Comparison of ENCODE assay signal across 9 cellular contexts in the genomic region with DNA sequence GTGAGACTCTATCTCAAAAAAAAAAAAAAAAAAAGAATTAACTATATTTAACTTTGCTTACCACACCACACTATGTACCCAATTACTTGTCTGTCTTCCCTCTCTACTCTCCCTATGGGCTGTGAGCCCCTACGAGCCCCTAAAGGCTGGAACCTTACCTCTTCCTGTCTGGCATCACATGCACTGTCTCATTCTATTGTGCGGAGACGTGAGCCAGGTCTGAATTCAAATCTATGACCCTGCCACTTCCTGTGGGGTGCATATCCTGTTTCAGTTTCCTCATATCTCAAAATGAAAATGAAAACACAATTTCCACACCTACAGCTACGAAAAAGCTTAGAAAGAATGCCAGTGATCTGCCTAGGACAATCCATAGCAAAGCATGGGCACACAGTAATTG. TPM values are rescaled to one million over a fixed set of nuclear protein-coding genes. Genes with fewer than 3 reads are reported as not detected.
A peak's percentile ranks its signal among the peaks of the same experiment; 100 is the strongest.
DNase-seq lines count a peak whose midpoint lies in the region; ATAC-seq, FAIRE-seq and TF ChIP-seq lines count a peak whose summit lies in the region.
"Had no signal": no experiment of that assay in that cellular context is flagged by ENCODE, and none has a peak within 500 bp of the region (broad histone marks: within the 10 kb centered on the region; RNA-seq: fewer than 3 reads in every experiment).

No MANE protein-coding gene starts in this region.

- 11 to 31% methylated on average over 4 of the region's 4 CpGs for WGBS in lung, 2 donors

- peak overlapping the region in 5 of 11 experiments; percentile 19 to 39 (median 26); a peak in 7 of 22 replicates for H3K9ac ChIP-seq in BLaER1 treated with 17β-estradiol and CSF1 and Interleukin-3, amounts not matched to agents 10 nM and 100 nM

- H3K4me3 ChIP-seq in BLaER1 treated with 17β-estradiol and CSF1 and Interleukin-3, amounts not matched to agents 10 nM and 100 nM, result peak overlapping the region in 5 of 10 experiments; percentile 12 to 29 (median 24); a peak in 4 of 20 replicates
- H3K4me3 ChIP-seq in Jurkat, Clone E6-1 (ENCODE audit: low read length), result peak overlapping the region; percentile 31
- H3K4me3 ChIP-seq in lung, result no peak overlapping the region

- H3K27ac ChIP-seq in BLaER1 treated with 17β-estradiol and CSF1 and Interleukin-3, amounts not matched to agents 10 nM and 100 nM, result peak overlapping the region in 10 of 11 experiments; percentile 62 to 75 (median 72); a peak in 20 of 22 replicates
- peak overlapping the region in 1 of 2 donors; percentile 67 for H3K27ac ChIP-seq in lung (ENCODE audit: low read depth in 1 of 2, low read length in 1 of 2)

- no peaks in the 10 kb centered on the region for H3K36me3 ChIP-seq in BLaER1 treated with 17β-estradiol and CSF1 and Interleukin-3, amounts not matched to agents 10 nM and 100 nM
- H3K36me3 ChIP-seq in lung (ENCODE audit: control insufficient read depth in 2 of 2, insufficient read depth in 2 of 2, low read length in 2 of 2), result no peaks in the 10 kb centered on the region

- H3K4me1 ChIP-seq in BLaER1 treated with 17β-estradiol and CSF1 and Interleukin-3, amounts not matched to agents 10 nM and 100 nM, result peaks cover 27 to 76% (median 36%) of the 10 kb centered on the region in 10 experiments
- no peaks in the 10 kb centered on the region for H3K4me1 ChIP-seq in lung (ENCODE audit: control insufficient read depth in 2 of 2, insufficient read depth in 2 of 2, low read length in 2 of 2)

- peaks cover 4% of the 10 kb centered on the region for H3K9me3 Mint-ChIP-seq in activated T-cell treated with anti-CD3 and anti-CD28 coated beads, Interleukin-2, amount 50 U/mL, for 4 hours

- peak overlapping the region; percentile 52 to 82 (median 67) for H3K4me2 ChIP-seq in BLaER1 treated with 17β-estradiol and CSF1 and Interleukin-3, amounts not matched to agents 10 nM and 100 nM

- no peaks in the 10 kb centered on the region for H3K36me3 Mint-ChIP-seq in activated T-cell treated with anti-CD3 and anti-CD28 coated beads, Interleukin-2, amount 50 U/mL, for 4 hours (ENCODE audit: insufficient read depth)

- TF ChIP-seq CTCF in lung (IDR thresholded peaks at IDR 0.05; ENCODE audit: control extremely low read depth, extremely low read depth) (no peak), D721Med (IDR thresholded peaks at IDR 0.05; ENCODE audit: insufficient read depth, missing control alignments) (no peak)

- peaks cover 0 to 4% (median 0%) of the 10 kb centered on the region in 11 experiments; a peak in 3 of 22 replicates for H3K9me3 ChIP-seq in BLaER1 treated with 17β-estradiol and CSF1 and Interleukin-3, amounts not matched to agents 10 nM and 100 nM (replicated peaks in 1 of 11)
- no peaks in the 10 kb centered on the region for H3K9me3 ChIP-seq in lung (ENCODE audit: control insufficient read depth in 2 of 2, insufficient read depth in 1 of 2, low read length in 1 of 2)

- peak overlapping the region; percentile 76 for H3K4me3 Mint-ChIP-seq in activated T-cell treated with anti-CD3 and anti-CD28 coated beads, Interleukin-2, amount 50 U/mL, for 4 hours

- H3K4me1 Mint-ChIP-seq in activated T-cell treated with anti-CD3 and anti-CD28 coated beads, Interleukin-2, amount 50 U/mL, for 4 hours (ENCODE audit: low read depth), result peaks cover 33% of the 10 kb centered on the region

- peak; percentile 65 for ATAC-seq in GM21381 (IDR thresholded peaks at IDR 0.05; ENCODE audit: unreplicated experiment)
- ATAC-seq in activated T-cell treated with anti-CD3 and anti-CD28 coated beads, Interleukin-2, amount 50 U/mL, for 4 hours, result peak; percentile 85 to 91
- ATAC-seq in lung (ENCODE audit: insufficient read depth, low FRiP score), result peak; percentile 53

- DNase-seq in Jurkat, Clone E6-1 (ENCODE audit: low read depth, low spot score), result peak; percentile 76
- peak; percentile 38 for DNase-seq in activated T-cell treated with anti-CD3 and anti-CD28 coated beads, Interleukin-2, amount 50 U/mL, for 4 hours
- DNase-seq in lung (ENCODE audit: low spot score) (no peak), H4 (ENCODE audit: low spot score) (no peak), cortex of kidney (lab: John Stamatoyannopoulos, UW) (no peak), D721Med (ENCODE audit: insufficient read length, low spot score) (no peak)

- no peaks in the 10 kb centered on the region for H4K20me1 ChIP-seq in BLaER1 treated with 17β-estradiol and CSF1 and Interleukin-3, amounts not matched to agents 10 nM and 100 nM

- H3K27me3 ChIP-seq in BLaER1 treated with 17β-estradiol and CSF1 and Interleukin-3, amounts not matched to agents 10 nM and 100 nM, result no peaks in the 10 kb centered on the region
- H3K27me3 ChIP-seq in lung (ENCODE audit: control insufficient read depth, insufficient read depth), result no peaks in the 10 kb centered on the region

- no peak for FAIRE-seq in D721Med (lab: Jason Lieb, UNC)

- no peaks in the 10 kb centered on the region for H3K27me3 Mint-ChIP-seq in activated T-cell treated with anti-CD3 and anti-CD28 coated beads, Interleukin-2, amount 50 U/mL, for 4 hours (ENCODE audit: low read depth)

RNA-seq across cellular contexts. Expression of a gene that starts 42.9 kb away (rescaled TPM):
- not detected for polyA plus RNA-seq in Jurkat, Clone E6-1 (2012; ENCODE audit: insufficient read depth, insufficient read length)
- total RNA-seq in activated T-cell treated with anti-CD3 and anti-CD28 coated beads, Interleukin-2, amount 50 U/mL, for 4 hours, result under 1 TPM; 0.03 to 0.71 (median 0.03) TPM
- total RNA-seq in lung, result 10 to 100 TPM; 12.7 to 15.4 TPM
- polyA plus RNA-seq in lung, result 1 to 10 TPM; 1.7 to 9.4 TPM
- 0.35 and 0.45 TPM in 2 replicates for total RNA-seq in H4 (2014; rRNA removed; shearing (Covaris generic))
- total RNA-seq: Daoy had no signal

Comparison
In these comparisons a context has a peak if more than half of its experiments do, and no peak if none do; other contexts are left out.
1. DNase-seq: peak in Jurkat, Clone E6-1 (single experiment) and activated T-cell treated with anti-CD3 and anti-CD28 coated beads, Interleukin-2, amount 50 U/mL, for 4 hours (single experiment); none in lung (single experiment), H4 (single experiment), cortex of kidney (single experiment) and D721Med (single experiment).
2. Peak in every context shown above with its lines, with median percentiles within 50 percentile points of each other: ATAC-seq.